ENCODE assay signal across 10 cellular contexts in genomic region chrX:47618923-47619485, GRCh38. TPM values are rescaled to one million over a fixed set of nuclear protein-coding genes. Genes with fewer than 3 reads are reported as not detected.
DNase-seq lines count a peak whose midpoint lies in the region; ATAC-seq and TF ChIP-seq lines count a peak whose summit lies in the region.
"Had no signal": no experiment of that assay in that cellular context is flagged by ENCODE, and none has a peak within 500 bp of the region (broad histone marks: within the 10 kb centered on the region; RNA-seq: fewer than 3 reads in every experiment).

No MANE protein-coding gene starts in this region.

- H3K4me1 Mint-ChIP-seq in activated naive CD4-positive, alpha-beta T cell treated with anti-CD3 and anti-CD28 coated beads, Interleukin-2, amount 10 ng/mL, durations not matched to agents 7 days and 5 days, result peaks cover 14% of the 10 kb centered on the region
- H3K4me1 Mint-ChIP-seq in activated T-helper 1 cell treated with anti-CD3 and anti-CD28 coated beads, Interleukin-12 subunit alpha, Interleukin-12 subunit beta, Interleukin-2, Interleukin-4 antibody, amounts not matched to agents 30 ng/mL and 10 ng/mL and 1 ng/mL, durations not matched to agents 14 hours and 24 hours and 36 hours (ENCODE audit: low read depth), result peaks cover 16% of the 10 kb centered on the region

- no peaks in the 10 kb centered on the region for H3K9me3 Mint-ChIP-seq in activated naive CD4-positive, alpha-beta T cell treated with anti-CD3 and anti-CD28 coated beads, Interleukin-2, amount 10 ng/mL, durations not matched to agents 7 days and 5 days
- no peaks in the 10 kb centered on the region for H3K9me3 Mint-ChIP-seq in activated T-helper 1 cell treated with anti-CD3 and anti-CD28 coated beads, Interleukin-12 subunit alpha, Interleukin-12 subunit beta, Interleukin-2, Interleukin-4 antibody, amounts not matched to agents 30 ng/mL and 10 ng/mL and 1 ng/mL, durations not matched to agents 14 hours and 24 hours and 36 hours

- TF ChIP-seq POLR2A in testis (IDR thresholded peaks at IDR 0.05) (no peak), body of pancreas (IDR thresholded peaks at IDR 0.05) (no peak)

- H3K36me3 ChIP-seq in testis (ENCODE audit: low read depth, missing control alignments) (no peaks in the 10 kb centered on the region), body of pancreas (replicated peaks in 1 of 2; ENCODE audit: insufficient read depth in 1 of 2, low read depth in 2 of 2) (no peaks in the 10 kb centered on the region)
- H3K36me3 ChIP-seq: gastroesophageal sphincter had no signal

- DNase-seq in activated naive CD4-positive, alpha-beta T cell treated with anti-CD3 and anti-CD28 coated beads, Interleukin-2, amount 10 ng/mL, durations not matched to agents 7 days and 5 days, result no peak
- DNase-seq in activated naive CD4-positive, alpha-beta T cell (lab: John Stamatoyannopoulos, UW), result no peak
- DNase-seq in activated T-helper 1 cell treated with anti-CD3 and anti-CD28 coated beads, Interleukin-12 subunit alpha, Interleukin-12 subunit beta, Interleukin-2, Interleukin-4 antibody, amounts not matched to agents 30 ng/mL and 10 ng/mL and 1 ng/mL, durations not matched to agents 14 hours and 24 hours and 36 hours (ENCODE audit: low spot score), result no peak
- DNase-seq in testis (no peak), body of pancreas (no peak), hippocampal formation (lab: John Stamatoyannopoulos, UW) (no peak), OCI-M2 (lab: John Stamatoyannopoulos, UW; ENCODE audit: unreplicated experiment) (no peak)

- H3K27me3 ChIP-seq in testis, result no peaks in the 10 kb centered on the region
- no peaks in the 10 kb centered on the region for H3K27me3 ChIP-seq in body of pancreas

- H3K4me1 ChIP-seq in testis (no peaks in the 10 kb centered on the region), body of pancreas (peaks cover 13% of the 10 kb centered on the region)

- H3K27ac ChIP-seq in testis (no peak overlapping the region), body of pancreas (no peak overlapping the region)
- H3K27ac ChIP-seq: C4-2B, gastroesophageal sphincter had no signal

- peaks cover under 1% of the 10 kb centered on the region for H3K36me3 Mint-ChIP-seq in activated naive CD4-positive, alpha-beta T cell treated with anti-CD3 and anti-CD28 coated beads, Interleukin-2, amount 10 ng/mL, durations not matched to agents 7 days and 5 days
- peaks cover under 1% of the 10 kb centered on the region for H3K36me3 Mint-ChIP-seq in activated T-helper 1 cell treated with anti-CD3 and anti-CD28 coated beads, Interleukin-12 subunit alpha, Interleukin-12 subunit beta, Interleukin-2, Interleukin-4 antibody, amounts not matched to agents 30 ng/mL and 10 ng/mL and 1 ng/mL, durations not matched to agents 14 hours and 24 hours and 36 hours (ENCODE audit: low read depth)

- intact Hi-C loops in activated T-helper 1 cell treated with anti-CD3 and anti-CD28 coated beads, Interleukin-12 subunit alpha, Interleukin-12 subunit beta, Interleukin-2, Interleukin-4 antibody, amounts not matched to agents 30 ng/mL and 10 ng/mL and 1 ng/mL, durations not matched to agents 14 hours and 24 hours and 36 hours (cut with micrococcal nuclease), result no loop called here
- intact Hi-C loops in testis (cut with DNase I; ENCODE audit: low total_unique reads), result no loop called here
- intact Hi-C loops in body of pancreas (cut with DNase I), result no loop called here

- WGBS in testis, 2 donors, result 33 to 60% methylated on average over 11 to 24 of the region's 32 CpGs
- 28 to 73% methylated on average over 9 to 28 of the region's 32 CpGs for WGBS in body of pancreas, 2 donors

- H3K9me3 ChIP-seq in iPS-18c (ENCODE audit: control insufficient read depth, insufficient read depth, low read length) (peaks cover 7% of the 10 kb centered on the region), testis (no peaks in the 10 kb centered on the region), body of pancreas (no peaks in the 10 kb centered on the region)
- H3K9me3 ChIP-seq: gastroesophageal sphincter had no signal

- H3K4me3 ChIP-seq in iPS-18c (ENCODE audit: insufficient read depth, low read depth, low read length), result peak overlapping the region; percentile 38; the same call in 1 of the 2 replicates
- peak overlapping the region; percentile 39 to 44 for H3K4me3 ChIP-seq in testis
- no peak overlapping the region for H3K4me3 ChIP-seq in body of pancreas

- H3K4me3 Mint-ChIP-seq in activated naive CD4-positive, alpha-beta T cell treated with anti-CD3 and anti-CD28 coated beads, Interleukin-2, amount 10 ng/mL, durations not matched to agents 7 days and 5 days, result peak overlapping the region; percentile 57
- peak overlapping the region; percentile 64 for H3K4me3 Mint-ChIP-seq in activated T-helper 1 cell treated with anti-CD3 and anti-CD28 coated beads, Interleukin-12 subunit alpha, Interleukin-12 subunit beta, Interleukin-2, Interleukin-4 antibody, amounts not matched to agents 30 ng/mL and 10 ng/mL and 1 ng/mL, durations not matched to agents 14 hours and 24 hours and 36 hours

- TF ChIP-seq CTCF in testis (IDR thresholded peaks at IDR 0.05) (no peak), body of pancreas (IDR thresholded peaks at IDR 0.05) (no peak)

- CTCF ChIA-PET in activated naive CD4-positive, alpha-beta T cell treated with anti-CD3 and anti-CD28 coated beads, Interleukin-2, amount 10 ng/mL, durations not matched to agents 7 days and 5 days (lab: Charles Lee), result no interaction called here

- no peak for ATAC-seq in body of pancreas

- no peak overlapping the region for H3K27ac Mint-ChIP-seq in activated naive CD4-positive, alpha-beta T cell treated with anti-CD3 and anti-CD28 coated beads, Interleukin-2, amount 10 ng/mL, durations not matched to agents 7 days and 5 days
- peak overlapping the region; percentile 65 for H3K27ac Mint-ChIP-seq in activated T-helper 1 cell treated with anti-CD3 and anti-CD28 coated beads, Interleukin-12 subunit alpha, Interleukin-12 subunit beta, Interleukin-2, Interleukin-4 antibody, amounts not matched to agents 30 ng/mL and 10 ng/mL and 1 ng/mL, durations not matched to agents 14 hours and 24 hours and 36 hours

- peaks cover 37% of the 10 kb centered on the region for H3K27me3 Mint-ChIP-seq in activated naive CD4-positive, alpha-beta T cell treated with anti-CD3 and anti-CD28 coated beads, Interleukin-2, amount 10 ng/mL, durations not matched to agents 7 days and 5 days
- peaks cover 33% of the 10 kb centered on the region for H3K27me3 Mint-ChIP-seq in activated T-helper 1 cell treated with anti-CD3 and anti-CD28 coated beads, Interleukin-12 subunit alpha, Interleukin-12 subunit beta, Interleukin-2, Interleukin-4 antibody, amounts not matched to agents 30 ng/mL and 10 ng/mL and 1 ng/mL, durations not matched to agents 14 hours and 24 hours and 36 hours (ENCODE audit: insufficient read depth)

RNA-seq across cellular contexts. Expression of gene SYN1, which starts 0.7 kb away (rescaled TPM):
- 0.21 and 0.22 TPM in 2 replicates for total RNA-seq in activated T-helper 1 cell treated with anti-CD3 and anti-CD28 coated beads, Interleukin-12 subunit alpha, Interleukin-12 subunit beta, Interleukin-2, Interleukin-4 antibody, amounts not matched to agents 30 ng/mL and 10 ng/mL and 1 ng/mL, durations not matched to agents 14 hours and 24 hours and 36 hours
- total RNA-seq in testis, result 1 to 10 TPM; 2.8 to 3.4 TPM
- 3.5 TPM for polyA plus RNA-seq in testis (ENCODE audit: insufficient read depth, low read depth, low replicate concordance)
- total RNA-seq in body of pancreas, result 1 to 10 TPM in 1 of 2 donors, under 1 TPM in 1; 0.26 to 4.0 TPM

RNA-seq across cellular contexts. Expression of gene CFP, which starts 10.7 kb away (rescaled TPM):
- total RNA-seq in activated T-helper 1 cell treated with anti-CD3 and anti-CD28 coated beads, Interleukin-12 subunit alpha, Interleukin-12 subunit beta, Interleukin-2, Interleukin-4 antibody, amounts not matched to agents 30 ng/mL and 10 ng/mL and 1 ng/mL, durations not matched to agents 14 hours and 24 hours and 36 hours, result 2.3 and 4.9 TPM in 2 replicates
- total RNA-seq in testis, result 1 to 10 TPM; 1.9 to 2.8 TPM
- 4.4 TPM for polyA plus RNA-seq in testis (ENCODE audit: insufficient read depth, low read depth, low replicate concordance)
- total RNA-seq in body of pancreas, result 1 to 10 TPM in 1 of 2 donors, not detected in 1; 1.8 TPM

RNA-seq across cellular contexts. Expression of gene ELK1, which starts 31.4 kb away (rescaled TPM):
- 99.3 TPM in 2 replicates for total RNA-seq in activated T-helper 1 cell treated with anti-CD3 and anti-CD28 coated beads, Interleukin-12 subunit alpha, Interleukin-12 subunit beta, Interleukin-2, Interleukin-4 antibody, amounts not matched to agents 30 ng/mL and 10 ng/mL and 1 ng/mL, durations not matched to agents 14 hours and 24 hours and 36 hours
- total RNA-seq in testis (100 to 1,000 TPM; 102 to 114 TPM), body of pancreas (1 to 10 TPM; 6.9 to 9.9 TPM)
- 70.9 TPM for polyA plus RNA-seq in testis (ENCODE audit: insufficient read depth, low read depth, low replicate concordance)

RNA-seq across cellular contexts. Expression of gene TIMP1, which starts 36.8 kb away (rescaled TPM):
- 61.7 and 70.1 TPM in 2 replicates for total RNA-seq in activated T-helper 1 cell treated with anti-CD3 and anti-CD28 coated beads, Interleukin-12 subunit alpha, Interleukin-12 subunit beta, Interleukin-2, Interleukin-4 antibody, amounts not matched to agents 30 ng/mL and 10 ng/mL and 1 ng/mL, durations not matched to agents 14 hours and 24 hours and 36 hours
- total RNA-seq in testis (100 to 1,000 TPM; 535 to 995 TPM), body of pancreas (10 to 100 TPM; 28.0 to 62.8 TPM)
- polyA plus RNA-seq in testis (ENCODE audit: insufficient read depth, low read depth, low replicate concordance), result 708 TPM

RNA-seq across cellular contexts. Expression of gene UXT, which starts 40.0 kb away (rescaled TPM):
- 163 and 173 TPM in 2 replicates for total RNA-seq in activated T-helper 1 cell treated with anti-CD3 and anti-CD28 coated beads, Interleukin-12 subunit alpha, Interleukin-12 subunit beta, Interleukin-2, Interleukin-4 antibody, amounts not matched to agents 30 ng/mL and 10 ng/mL and 1 ng/mL, durations not matched to agents 14 hours and 24 hours and 36 hours
- 10 to 100 TPM; 63.8 to 72.0 TPM for total RNA-seq in testis
- 79.9 TPM for polyA plus RNA-seq in testis (ENCODE audit: insufficient read depth, low read depth, low replicate concordance)
- 10 to 100 TPM; 41.9 to 56.6 TPM for total RNA-seq in body of pancreas

Comparison
In these comparisons a context has a peak if more than half of its experiments do, and no peak if none do; other contexts are left out.
1. H3K4me3 ChIP-seq: peak in iPS-18c (single experiment) and testis (2 of 2); none in body of pancreas (0 of 2).